8 cellular contexts compared by ENCODE assay signal in the genomic region with DNA sequence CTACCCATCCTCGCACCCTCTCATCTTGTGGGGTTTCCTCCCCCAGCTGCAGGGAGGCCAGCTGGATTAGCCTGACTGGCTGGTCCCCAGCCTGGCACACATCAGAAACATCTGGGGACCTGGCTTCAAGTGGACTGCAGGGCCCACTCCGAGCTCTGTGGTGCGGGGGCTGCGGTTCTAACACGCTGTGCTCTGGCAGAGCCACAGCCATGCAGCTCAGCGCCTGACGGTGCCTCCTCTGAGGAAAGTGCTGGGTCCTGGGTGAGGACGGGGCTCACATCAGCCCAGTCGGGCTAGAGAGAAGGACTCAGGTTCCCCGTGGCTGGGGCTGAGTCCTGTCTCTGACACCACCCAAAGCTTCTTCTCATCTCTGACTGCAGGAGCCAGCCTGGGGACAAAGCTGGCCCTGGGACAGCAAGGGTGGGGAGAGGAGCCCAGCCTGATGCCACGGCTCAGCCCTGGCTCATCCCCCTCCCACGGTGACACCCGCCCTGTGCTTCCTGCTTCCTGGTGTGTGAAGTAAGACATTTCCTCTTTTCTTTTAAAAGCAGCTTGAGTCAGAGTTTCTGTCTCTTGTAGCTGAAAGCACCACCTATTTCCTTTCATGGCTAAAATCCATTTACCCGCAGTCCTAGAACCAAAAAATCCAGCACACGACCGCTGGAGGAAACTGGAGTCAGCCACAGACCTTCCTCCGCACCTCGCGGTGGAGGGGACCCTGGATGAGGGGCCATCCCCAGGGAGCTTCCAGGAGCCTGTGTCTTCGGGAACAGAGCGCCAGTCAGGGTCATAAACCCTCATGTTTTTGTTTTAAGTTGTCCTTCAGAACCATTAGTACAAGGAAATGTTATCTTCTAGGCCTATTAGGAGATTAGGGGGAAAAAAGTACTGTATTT.
DNase-seq lines count a peak whose midpoint lies in the region; ATAC-seq lines count a peak whose summit lies in the region.

No MANE protein-coding gene starts in this region.

- peaks cover 18% of the 10 kb centered on the region for H3K4me1 ChIP-seq in mesodermal cell (ENCODE audit: control insufficient read depth, insufficient read depth, low read length, poor library complexity, severe bottlenecking)

- in situ Hi-C loops in ACHN (cut with HindIII; ENCODE audit: low pct_ligation_motif_present, low pct_unique_long_range_greater_than_20kb, low sequenced_read_pairs) = no loop called here

- H3K4me1 Mint-ChIP-seq in T-helper 17 cell = peaks cover 14% of the 10 kb centered on the region

- peaks cover 21% of the 10 kb centered on the region for H3K27me3 Mint-ChIP-seq in T-helper 17 cell

- H3K36me3 ChIP-seq in mesodermal cell (ENCODE audit: control insufficient read depth, insufficient read depth, low read length) = no peaks in the 10 kb centered on the region

- WGBS in mesodermal cell (ENCODE audit: insufficient coverage in 2 of 2), 2 experiments = 62 to 64% methylated on average over 15 to 16 of the region's 21 CpGs

- peak overlapping the region; percentile 81 for H3K4me3 Mint-ChIP-seq in T-helper 17 cell

- DNase-seq in T-helper 17 cell (no peak), caudate nucleus (lab: John Stamatoyannopoulos, UW) (peak in 20 of 61 donors; percentile 3 to 52 (median 28)), ACHN (no peak), T-helper 9 cell (no peak)
- DNase-seq in stimulated activated naive CD4-positive, alpha-beta T cell (lab: John Stamatoyannopoulos, UW) = peak in 4 of 6 experiments; percentile 21 to 54 (median 34)

- H3K27ac ChIP-seq in caudate nucleus (ENCODE audit: low read depth, low read length) = peak overlapping the region; percentile 71
- H3K27ac ChIP-seq in mesodermal cell (ENCODE audit: low read depth, low read length, severe bottlenecking) = peak overlapping the region; percentile 86

- H3K9me3 ChIP-seq in T-helper 17 cell (ENCODE audit: control insufficient read depth, low read length, poor library complexity, severe bottlenecking) = no peaks in the 10 kb centered on the region
- H3K9me3 ChIP-seq in mesodermal cell (ENCODE audit: control insufficient read depth, low read length) = no peaks in the 10 kb centered on the region

- peak overlapping the region; percentile 79 for H3K27ac Mint-ChIP-seq in T-helper 17 cell

- peaks cover 2% of the 10 kb centered on the region for H3K36me3 Mint-ChIP-seq in T-helper 17 cell (ENCODE audit: low read depth)

- peak; percentile 83 for ATAC-seq in GM19023 (IDR thresholded peaks at IDR 0.05; ENCODE audit: unreplicated experiment)
- peak; percentile 93 for ATAC-seq in HG03097 (IDR thresholded peaks at IDR 0.05; ENCODE audit: low FRiP score, unreplicated experiment)
- ATAC-seq in T-helper 17 cell = peak; percentile 79

- no peak overlapping the region for H3K4me3 ChIP-seq in mesodermal cell (ENCODE audit: extremely low read depth, insufficient read depth, low read length, poor library complexity, severe bottlenecking)

Comparison
In these comparisons a context has a peak if more than half of its experiments do, and no peak if none do; other contexts are left out.
1. DNase-seq: peak in stimulated activated naive CD4-positive, alpha-beta T cell (4 of 6); none in T-helper 17 cell (0 of 3), ACHN (single experiment) and T-helper 9 cell (single experiment).
2. Peak in every context shown above with its lines, with median percentiles within 50 percentile points of each other: ATAC-seq.